Comparison of ENCODE assay signal across 8 cellular contexts in the genomic region with DNA sequence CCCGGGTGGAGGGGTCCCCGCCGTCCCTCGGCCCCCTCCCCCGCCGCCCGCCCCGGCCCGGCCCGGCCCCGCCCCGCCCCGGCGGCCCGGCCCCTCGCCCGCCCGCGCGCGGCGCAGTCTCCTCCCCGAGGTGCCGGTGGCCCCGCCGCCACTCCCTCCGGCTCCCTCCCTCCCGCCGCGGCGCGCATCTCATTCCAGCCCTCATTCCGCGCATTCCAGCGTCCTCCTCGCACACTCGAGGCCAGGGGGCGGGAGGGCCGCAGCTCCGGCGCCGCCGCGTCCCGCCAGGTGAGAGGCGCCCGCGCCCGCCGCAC. TPM values are rescaled to one million over a fixed set of nuclear protein-coding genes. Genes with fewer than 3 reads are reported as not detected.
DNase-seq lines count a peak whose midpoint lies in the region; ATAC-seq and TF ChIP-seq lines count a peak whose summit lies in the region.

A gene (plus strand): TSS at position 204 of the 314 bp plus-strand sequence.

- CTCF ChIA-PET in CD8-positive, alpha-beta T cell (lab: Charles Lee): interaction anchor here (1.0 kb wide), 1 partner anchor 9 kb away, joined by 4 read pairs; no protein-coding TSS in a partner anchor

- H3K4me3 Mint-ChIP-seq in CD8-positive, alpha-beta T cell: peak within 1 kb of the TSS; percentile 66
- H3K4me3 Mint-ChIP-seq in type B pancreatic cell: peak within 1 kb of the TSS; percentile 94

- H3K27me3 ChIP-seq in CD8-positive, alpha-beta T cell (ENCODE audit: insufficient read depth, low read length): peaks cover 12% of the 10 kb centered on the region
- H3K27me3 ChIP-seq in SJSA1 (replicated peaks): no peaks in the 10 kb centered on the region

- peaks cover 14% of the 10 kb centered on the region for H3K4me1 Mint-ChIP-seq in CD8-positive, alpha-beta T cell (ENCODE audit: low read depth)
- H3K4me1 Mint-ChIP-seq in type B pancreatic cell (ENCODE audit: unreplicated experiment): peaks cover 22% of the 10 kb centered on the region

- no peaks in the 10 kb centered on the region for H3K9me3 Mint-ChIP-seq in CD8-positive, alpha-beta T cell
- H3K9me3 Mint-ChIP-seq in type B pancreatic cell: no peaks in the 10 kb centered on the region

- peaks cover 5% of the 10 kb centered on the region for H3K4me1 ChIP-seq in CD8-positive, alpha-beta T cell (ENCODE audit: insufficient read depth, low read length)
- peaks cover 47% of the 10 kb centered on the region for H3K4me1 ChIP-seq in SJSA1 (replicated peaks)

- H3K27ac Mint-ChIP-seq in CD8-positive, alpha-beta T cell: no peak within 1 kb of the TSS
- H3K27ac Mint-ChIP-seq in type B pancreatic cell: peak within 1 kb of the TSS; percentile 95

- intact Hi-C loops in CD8-positive, alpha-beta T cell (cut with DNase I, micrococcal nuclease): no loop called here

- TF ChIP-seq CTCF in CD8-positive, alpha-beta T cell (IDR thresholded peaks at IDR 0.05): no peak
- no peak for TF ChIP-seq CTCF in HFF-Myc (IDR thresholded peaks at IDR 0.05; ENCODE audit: low read depth, low read length, missing control alignments)
- no peak for TF ChIP-seq CTCF in type B pancreatic cell (conservative IDR thresholded peaks at IDR 0.05)

- no peak for ATAC-seq in CD8-positive, alpha-beta T cell
- ATAC-seq in GM21526 (IDR thresholded peaks at IDR 0.05; ENCODE audit: low FRiP score, unreplicated experiment) (no peak), HG02938 (IDR thresholded peaks at IDR 0.05; ENCODE audit: unreplicated experiment) (no peak)

- POLR2A ChIA-PET in CD8-positive, alpha-beta T cell (lab: Charles Lee): no interaction called here

- H3K36me3 Mint-ChIP-seq in CD8-positive, alpha-beta T cell: no peaks in the 10 kb centered on the region
- H3K36me3 Mint-ChIP-seq in type B pancreatic cell: peaks cover 8% of the 10 kb centered on the region

- no peak within 1 kb of the TSS for H3K27ac ChIP-seq in CD8-positive, alpha-beta T cell (ENCODE audit: low read depth, low read length)
- peak within 1 kb of the TSS; percentile 98 for H3K27ac ChIP-seq in SJSA1

- H3K4me3 ChIP-seq in CD8-positive, alpha-beta T cell (ENCODE audit: low read depth, low read length): no peak within 1 kb of the TSS
- H3K4me3 ChIP-seq in HFF-Myc (replicated peaks; ENCODE audit: low read depth, low read length) (peak within 1 kb of the TSS; percentile 75), SJSA1 (peak within 1 kb of the TSS; percentile 96)

- peaks cover 49% of the 10 kb centered on the region for H3K27me3 Mint-ChIP-seq in CD8-positive, alpha-beta T cell (ENCODE audit: low read depth)
- H3K27me3 Mint-ChIP-seq in type B pancreatic cell: peaks cover 46% of the 10 kb centered on the region

- DNase-seq in CD8-positive, alpha-beta T cell: no peak
- DNase-seq in HFF-Myc (ENCODE audit: extremely low read depth, low read depth) (no peak), SJSA1 (ENCODE audit: low read depth in 1 of 2, low spot score in 2 of 2) (peak; percentile 81 to 95), ecto neural progenitor cell (ENCODE audit: low spot score) (peak; percentile 96), lung microvascular endothelial cell (ENCODE audit: low read depth in 2 of 2) (peak; percentile 77 to 82), type B pancreatic cell (ENCODE audit: extremely low spot score, unreplicated experiment) (peak; percentile 87)

- H3K9me3 ChIP-seq in CD8-positive, alpha-beta T cell (ENCODE audit: low read length): no peaks in the 10 kb centered on the region
- 0 out of 2 replicates have a peak, but pooled peaks cover 4% of the 10 kb centered on the region for H3K9me3 ChIP-seq in SJSA1 (replicated peaks)

- H3K36me3 ChIP-seq in CD8-positive, alpha-beta T cell (ENCODE audit: insufficient read depth, low read length): no peaks in the 10 kb centered on the region
- H3K36me3 ChIP-seq in SJSA1: peaks cover 35% of the 10 kb centered on the region

RNA-seq across cellular contexts. Expression of the gene that starts here (rescaled TPM):
- total RNA-seq in CD8-positive, alpha-beta T cell: not detected
- 36.6 and 51.2 TPM in 2 replicates for total RNA-seq in SJSA1 (2014; rRNA removed; shearing (Covaris generic))
- total RNA-seq in lung microvascular endothelial cell (18.3 and 19.2 TPM in 2 replicates), type B pancreatic cell (ENCODE audit: low replicate concordance) (10.8 and 21.6 TPM in 2 replicates)

Comparison
In these comparisons a context has a peak if more than half of its experiments do, and no peak if none do; other contexts are left out.
1. RNA of the gene that starts here (total RNA-seq): 36.6 to 51.2 TPM in SJSA1, 18.3 to 19.2 TPM in lung microvascular endothelial cell and 10.8 to 21.6 TPM in type B pancreatic cell; not detected in CD8-positive, alpha-beta T cell; every median in the first group is over 10 times any median in the second.
2. DNase-seq: peak in SJSA1 (2 of 2), ecto neural progenitor cell (single experiment), lung microvascular endothelial cell (2 of 2) and type B pancreatic cell (single experiment); none in CD8-positive, alpha-beta T cell (0 of 7) and HFF-Myc (single experiment).